21 cellular contexts compared by ENCODE assay signal in the genomic region with DNA sequence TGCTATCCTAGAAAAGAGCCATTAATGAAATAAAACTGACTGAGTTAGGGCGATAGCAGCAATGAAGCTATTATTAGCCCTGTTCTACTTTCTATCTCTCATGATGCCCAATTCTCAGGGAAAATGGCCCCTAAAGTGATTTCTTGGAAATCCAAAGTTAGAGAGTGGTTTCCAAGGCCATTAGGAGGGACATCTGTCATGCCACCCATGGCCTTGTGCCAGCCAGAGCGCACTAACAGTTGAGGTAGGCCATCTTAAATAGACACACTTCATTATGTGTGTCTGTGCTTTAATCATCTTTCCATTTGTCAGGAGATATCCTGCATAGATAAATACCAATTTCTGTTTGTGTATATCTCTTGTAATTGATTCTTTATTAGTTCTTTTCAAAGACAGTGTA.
"Had no signal": no experiment of that assay in that cellular context is flagged by ENCODE, and none has a peak within 500 bp of the region (broad histone marks: within the 10 kb centered on the region; RNA-seq: fewer than 3 reads in every experiment).

No MANE protein-coding gene starts in this region.

- H3K36me3 ChIP-seq: esophagus squamous epithelium, gastrocnemius medialis, heart right ventricle, left lung, lower lobe of right lung had no signal

- H3K27me3 ChIP-seq: esophagus squamous epithelium, gastrocnemius medialis, heart right ventricle, left lung had no signal

- DNase-seq: cortex of kidney; effector CD8-positive, alpha-beta T cell; effector memory CD8-positive, alpha-beta T cell; erythroblast; esophagus squamous epithelium; foreskin fibroblast; foreskin melanocyte; gastrocnemius medialis; glutamatergic neuron; head of caudate nucleus; hippocampal formation; left lung; left ventricle myocardium superior; lower lobe of right lung; mesenchymal stem cell; naive B cell; naive thymus-derived CD8-positive, alpha-beta T cell had no signal

- ATAC-seq: effector memory CD8-positive, alpha-beta T cell; esophagus mucosa; gastrocnemius medialis; left lung; lower lobe of right lung; mucosa of descending colon; naive thymus-derived CD8-positive, alpha-beta T cell had no signal

- H3K9me3 ChIP-seq: esophagus squamous epithelium, gastrocnemius medialis, heart right ventricle, left lung, lower lobe of right lung, mucosa of descending colon had no signal

- H3K27ac ChIP-seq: epithelial cell of prostate, esophagus squamous epithelium, gastrocnemius medialis, left lung, lower lobe of right lung had no signal

- H3K4me1 ChIP-seq: esophagus squamous epithelium, left lung, lower lobe of right lung had no signal

- H3K4me3 ChIP-seq: esophagus squamous epithelium, gastrocnemius medialis, heart right ventricle, left lung, lower lobe of right lung, mucosa of descending colon had no signal
